ENCODE assay signal across 8 cellular contexts in genomic region chr19:45498411-45499195, GRCh38. TPM values are rescaled to one million over a fixed set of nuclear protein-coding genes. Genes with fewer than 3 reads are reported as not detected.
DNase-seq lines count a peak whose midpoint lies in the region; ATAC-seq and TF ChIP-seq lines count a peak whose summit lies in the region.

TSS of gene PPM1N (plus strand) at chr19:45498443. CDS start at chr19:45498473, 30 bp downstream.

- no peak for TF ChIP-seq CTCF in natural killer cell (IDR thresholded peaks at IDR 0.05)

- H3K27ac Mint-ChIP-seq in activated CD4-positive, alpha-beta T cell treated with anti-CD3 and anti-CD28 coated beads for 36 hours = peak within 1 kb of the TSS; percentile 55
- peak within 1 kb of the TSS; percentile 43 to 83 for H3K27ac Mint-ChIP-seq in natural killer cell

- peak within 1 kb of the TSS; percentile 73 for H3K4me3 Mint-ChIP-seq in activated CD4-positive, alpha-beta T cell treated with anti-CD3 and anti-CD28 coated beads for 36 hours
- H3K4me3 Mint-ChIP-seq in natural killer cell = peak within 1 kb of the TSS; percentile 90

- intact Hi-C loops in activated CD4-positive, alpha-beta T cell treated with anti-CD3 and anti-CD28 coated beads for 36 hours (cut with DNase I, micrococcal nuclease) = loop anchor here in 1 of 2 experiments (2.0 to 5.0 kb wide), 2 partner anchors 60 to 406 kb away; partner anchors contain the start of gene PPP1R37
- intact Hi-C loops in natural killer cell (cut with micrococcal nuclease) = loop anchor here (5.0 kb wide), 1 partner anchor 321 kb away; the partner anchor contains the start of genes BLOC1S3 and TRAPPC6A

- peaks cover 36% of the 10 kb centered on the region for H3K4me1 Mint-ChIP-seq in activated CD4-positive, alpha-beta T cell treated with anti-CD3 and anti-CD28 coated beads for 36 hours
- H3K4me1 Mint-ChIP-seq in natural killer cell = peaks cover 29 to 46% of the 10 kb centered on the region in 2 donors

- peaks cover 2% of the 10 kb centered on the region for H3K36me3 Mint-ChIP-seq in activated CD4-positive, alpha-beta T cell treated with anti-CD3 and anti-CD28 coated beads for 36 hours (ENCODE audit: low read depth)
- H3K36me3 Mint-ChIP-seq in natural killer cell = no peaks in the 10 kb centered on the region

- CTCF ChIA-PET in activated CD4-positive, alpha-beta T cell treated with anti-CD3 and anti-CD28 coated beads for 36 hours (lab: Charles Lee) = interaction anchor here (0.6 to 4.6 kb wide), 8 partner anchors 9 to 195 kb away, joined by 3 to 33 read pairs (median 4); partner anchors contain the start of gene QPCTL

- ATAC-seq in activated CD4-positive, alpha-beta T cell treated with anti-CD3 and anti-CD28 coated beads for 36 hours = peak; percentile 49
- ATAC-seq in natural killer cell = peak; percentile 56 to 66 (median 62)
- no peak for ATAC-seq in GM18511 (IDR thresholded peaks at IDR 0.05; ENCODE audit: unreplicated experiment)
- no peak for ATAC-seq in GM21737 (IDR thresholded peaks at IDR 0.05; ENCODE audit: unreplicated experiment)

- peaks cover 21% of the 10 kb centered on the region for H3K27me3 Mint-ChIP-seq in activated CD4-positive, alpha-beta T cell treated with anti-CD3 and anti-CD28 coated beads for 36 hours
- peaks cover 10 to 21% of the 10 kb centered on the region in 2 donors for H3K27me3 Mint-ChIP-seq in natural killer cell (ENCODE audit: low read depth in 2 of 2)

- POLR2A ChIA-PET in activated CD4-positive, alpha-beta T cell treated with anti-CD3 and anti-CD28 coated beads for 36 hours (lab: Charles Lee) = interaction anchor here (1.3 kb wide), 1 partner anchor 13 kb away, joined by 4 read pairs; no protein-coding TSS in a partner anchor

- no peak for TF ChIP-seq RAD21 in Ishikawa (IDR thresholded peaks at IDR 0.05; ENCODE audit: low read depth)

- peak; percentile 56 for DNase-seq in CD1c-positive myeloid dendritic cell (ENCODE audit: extremely low spot score)
- peak; percentile 79 for DNase-seq in activated CD4-positive, alpha-beta T cell treated with anti-CD3 and anti-CD28 coated beads for 36 hours
- peak; percentile 36 for DNase-seq in effector CD8-positive, alpha-beta T cell (lab: John Stamatoyannopoulos, UW)
- peak; percentile 58 for DNase-seq in natural killer cell
- no peak for DNase-seq in NCI-H2227 treated with DMSO at 0.1 percent for 48 hours (lab: John Stamatoyannopoulos, UW)

- TF ChIP-seq EP300 in Ishikawa (IDR thresholded peaks at IDR 0.05; ENCODE audit: borderline replicate concordance) = no peak

- no peaks in the 10 kb centered on the region for H3K9me3 Mint-ChIP-seq in activated CD4-positive, alpha-beta T cell treated with anti-CD3 and anti-CD28 coated beads for 36 hours (ENCODE audit: low read depth)
- H3K9me3 Mint-ChIP-seq in natural killer cell = no peaks in the 10 kb centered on the region

TF ChIP-seq in Ishikawa, 13 proteins besides CTCF, POLR2A, EP300 and RAD21:
- no peak for TF ChIP-seq NFIC (IDR thresholded peaks at IDR 0.05)
- peak; percentile 51; the same call in 1 of the 2 replicates for TF ChIP-seq MAX (IDR thresholded peaks at IDR 0.05)
- no peak for TF ChIP-seq ZBTB7A (IDR thresholded peaks at IDR 0.05; ENCODE audit: low read depth)
TF ChIP-seq in Ishikawa: peak in this region for 1.

RNA-seq across cellular contexts. Expression of gene PPM1N, which starts in this region (rescaled TPM):
- total RNA-seq in activated CD4-positive, alpha-beta T cell treated with anti-CD3 and anti-CD28 coated beads for 36 hours = 1 to 10 TPM; 2.8 to 3.1 TPM
- 1 to 10 TPM; 5.1 to 8.3 (median 6.8) TPM for total RNA-seq in natural killer cell

Comparison
In these comparisons a context has a peak if more than half of its experiments do, and no peak if none do; other contexts are left out.
1. ATAC-seq: peak in activated CD4-positive, alpha-beta T cell treated with anti-CD3 and anti-CD28 coated beads for 36 hours (single experiment) and natural killer cell (3 of 3); none in GM18511 (single experiment) and GM21737 (single experiment).